Comparison of ENCODE assay signal across 8 cellular contexts in the genomic region with DNA sequence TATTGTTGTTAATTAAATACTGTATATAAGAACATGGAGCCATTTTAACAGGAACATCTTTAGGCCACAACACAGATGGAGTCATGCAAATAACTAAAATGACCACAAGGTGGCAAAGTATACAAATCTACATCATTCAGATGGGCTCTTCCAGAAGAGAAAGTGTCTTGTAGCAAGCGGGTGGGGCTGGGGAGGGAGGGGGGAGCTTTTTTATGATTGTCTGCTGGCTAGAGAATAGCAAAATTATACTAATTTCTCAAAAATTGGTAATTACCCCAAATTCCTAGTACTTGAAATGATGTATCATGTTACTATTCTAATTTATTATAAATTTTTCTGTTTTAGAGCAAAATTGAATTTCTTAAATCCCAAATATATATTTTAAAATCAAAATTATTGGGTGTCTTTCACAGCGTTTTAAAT.
DNase-seq lines count a peak whose midpoint lies in the region; ATAC-seq, FAIRE-seq and TF ChIP-seq lines count a peak whose summit lies in the region.

No MANE protein-coding gene starts in this region.

- peak in 3 of 4 donors; percentile 84 to 89 (median 88) for ATAC-seq in pancreas

- peak; percentile 5 for FAIRE-seq in pancreas (lab: Jason Lieb, UNC)

- H3K27me3 ChIP-seq in pancreas, result no peaks in the 10 kb centered on the region

- H3K9me3 ChIP-seq in pancreas, result no peaks in the 10 kb centered on the region

- H3K36me3 ChIP-seq in pancreas, result no peaks in the 10 kb centered on the region

- no peaks in the 10 kb centered on the region for H3K4me1 Mint-ChIP-seq in HFFc6 (ENCODE audit: low read depth)

- H3K36me3 Mint-ChIP-seq in HFFc6 (ENCODE audit: low read depth), result no peaks in the 10 kb centered on the region

- WGBS in pancreas, 2 donors, result 10 to 13% methylated on average over 2 of the region's 2 CpGs

- no peak overlapping the region for H3K27ac Mint-ChIP-seq in HFFc6

- no peaks in the 10 kb centered on the region for H3K9me3 Mint-ChIP-seq in HFFc6

- no peak overlapping the region for H3K4me3 ChIP-seq in fibroblast of the aortic adventitia (ENCODE audit: low read depth, low read length)
- no peak overlapping the region for H3K4me3 ChIP-seq in pancreas

- peak; percentile 47 for TF ChIP-seq CTCF in GM12873 (IDR thresholded peaks at IDR 0.05; ENCODE audit: insufficient read depth, low read depth, low read length, missing control alignments)
- TF ChIP-seq CTCF in HFFc6 (IDR thresholded peaks at IDR 0.05), result peak; percentile 84
- peak; percentile 60 for TF ChIP-seq CTCF in fibroblast of the aortic adventitia (IDR thresholded peaks at IDR 0.05; ENCODE audit: insufficient read depth, low read length)
- peak; percentile 14 to 41 (median 30) for TF ChIP-seq CTCF in pancreas (IDR thresholded peaks at IDR 0.05)

- H3K4me1 ChIP-seq in pancreas, result no peaks in the 10 kb centered on the region

- H3K27ac ChIP-seq in pancreas, result no peak overlapping the region

- H3K27me3 Mint-ChIP-seq in HFFc6 (ENCODE audit: insufficient read depth), result no peaks in the 10 kb centered on the region

- peak; percentile 73 for DNase-seq in HFFc6
- peak; percentile 45 for DNase-seq in NCI-H1105 (lab: John Stamatoyannopoulos, UW)
- peak; percentile 65 for DNase-seq in SK-N-DZ (ENCODE audit: low spot score)
- DNase-seq in fibroblast of the aortic adventitia (ENCODE audit: low read depth), result peak; percentile 83
- peak in 1 of 6 donors; percentile 16 for DNase-seq in pancreas
- no peak for DNase-seq in NK-92 treated with Interleukin-12 subunit alpha and Interleukin-12 subunit beta, amount 100 ng/mL, for 24 hours (lab: John Stamatoyannopoulos, UW)
- no peak for DNase-seq in stimulated activated naive CD4-positive, alpha-beta T cell treated with Interleukin-2 at 50 U/mL for 16 hours (lab: John Stamatoyannopoulos, UW)

- intact Hi-C loops in pancreas (cut with DNase I), result loop anchor here in 2 of 3 donors (5.0 to 10.0 kb wide), 3 partner anchors 453 to 666 kb away; no protein-coding TSS in a partner anchor

- H3K4me3 Mint-ChIP-seq in HFFc6, result no peak overlapping the region

Comparison
In these comparisons a context has a peak if more than half of its experiments do, and no peak if none do; other contexts are left out.
1. CTCF ChIP-seq: peak in every context shown above with its lines; median percentile 84 in HFFc6; 60 in fibroblast of the aortic adventitia; 47 in GM12873; 30 in pancreas.
2. DNase-seq: peak in HFFc6 (single experiment), NCI-H1105 (single experiment), SK-N-DZ (single experiment) and fibroblast of the aortic adventitia (single experiment); none in NK-92 treated with Interleukin-12 subunit alpha and Interleukin-12 subunit beta, amount 100 ng/mL, for 24 hours (single experiment) and stimulated activated naive CD4-positive, alpha-beta T cell treated with Interleukin-2 at 50 U/mL for 16 hours (single experiment).